In the genomic region with DNA sequence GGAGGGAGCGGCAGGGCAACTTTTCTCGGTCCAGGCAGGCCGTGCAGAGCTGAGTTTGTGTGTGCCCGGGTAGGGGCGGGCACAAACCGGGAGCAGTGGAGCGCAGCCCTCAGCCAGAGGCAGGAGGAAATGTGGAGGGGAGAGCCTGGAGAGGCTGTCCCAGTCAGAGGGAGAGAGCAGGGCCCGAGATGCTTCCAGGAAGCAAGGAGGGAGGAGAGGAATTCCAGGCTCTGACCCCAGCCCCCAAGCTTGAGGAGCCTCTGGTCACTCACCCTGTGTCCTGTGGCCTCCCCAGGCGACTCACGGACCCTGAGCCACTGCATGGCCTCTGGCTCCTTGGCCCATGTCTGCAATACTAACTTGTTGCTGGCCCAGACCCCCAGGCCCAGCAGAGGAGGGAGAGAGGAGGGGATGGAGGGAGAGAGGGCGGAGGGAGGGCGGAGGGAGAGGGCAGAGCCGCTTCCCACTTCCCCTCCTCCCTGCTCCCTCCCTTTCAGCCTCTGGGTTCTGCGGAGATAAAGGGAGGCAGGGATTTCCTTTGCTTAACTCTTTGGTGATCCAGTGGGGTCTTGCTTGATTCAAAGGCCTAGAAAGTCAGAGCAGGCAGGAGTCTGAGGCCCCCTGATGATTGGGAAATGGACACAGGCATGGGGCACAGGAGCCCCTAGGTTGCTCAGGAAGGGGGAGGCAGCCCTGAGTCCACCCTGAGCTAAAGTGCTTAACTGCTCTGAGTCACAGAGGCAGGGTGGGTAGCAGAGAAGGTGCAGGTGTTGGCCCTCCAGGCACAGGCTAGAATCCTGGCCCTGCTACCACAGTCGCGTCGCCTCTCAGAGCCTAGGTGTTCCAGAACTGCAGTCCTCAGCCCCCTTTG, we compare ENCODE assay signal across 8 cellular contexts. TPM values are rescaled to one million over a fixed set of nuclear protein-coding genes. Genes with fewer than 3 reads are reported as not detected.
DNase-seq lines count a peak whose midpoint lies in the region; ATAC-seq and TF ChIP-seq lines count a peak whose summit lies in the region.

A gene (minus strand): TSS at position 357 of the 871 bp plus-strand sequence. CDS start 34 bp downstream, at position 323.

- no peak for TF ChIP-seq POLR2A in tibial nerve (IDR thresholded peaks at IDR 0.05)

- no peaks in the 10 kb centered on the region for H3K9me3 Mint-ChIP-seq in activated naive CD4-positive, alpha-beta T cell treated with anti-CD3 and anti-CD28 coated beads for 36 hours

- ATAC-seq in GM21723 (IDR thresholded peaks at IDR 0.05; ENCODE audit: unreplicated experiment), result no peak

- peaks cover 29% of the 10 kb centered on the region for H3K4me1 Mint-ChIP-seq in activated naive CD4-positive, alpha-beta T cell treated with anti-CD3 and anti-CD28 coated beads for 36 hours (ENCODE audit: low read depth)

- no peak within 1 kb of the TSS for H3K4me3 Mint-ChIP-seq in activated naive CD4-positive, alpha-beta T cell treated with anti-CD3 and anti-CD28 coated beads for 36 hours

- no peak for TF ChIP-seq EP300 in tibial nerve (IDR thresholded peaks at IDR 0.05)

- peaks cover 0 to 35% (median 24%) of the 10 kb centered on the region in 4 donors for H3K4me1 ChIP-seq in tibial nerve

- no peaks in the 10 kb centered on the region for H3K27me3 ChIP-seq in tibial nerve

- 10 to 12% methylated on average over 15 to 17 of the region's 17 CpGs for WGBS in tibial nerve, 2 donors

- intact Hi-C loops in activated naive CD4-positive, alpha-beta T cell treated with anti-CD3 and anti-CD28 coated beads for 36 hours (cut with micrococcal nuclease), result no loop called here

- no peak for DNase-seq in activated naive CD4-positive, alpha-beta T cell treated with anti-CD3 and anti-CD28 coated beads for 36 hours
- no peak for DNase-seq in activated naive CD4-positive, alpha-beta T cell treated with anti-CD3 and anti-CD28 coated beads, Interleukin-2, amount 50 U/mL, for 16 hours
- DNase-seq in cerebellar cortex (ENCODE audit: low spot score) (peak; percentile 38), left kidney (ENCODE audit: low read depth, low spot score) (peak; percentile 96), tibial nerve (ENCODE audit: low spot score in 2 of 2) (no peak), HEK293T (ENCODE audit: extremely low spot score) (no peak)
- no peak for DNase-seq in NK-92 treated with Interleukin-12 subunit alpha and Interleukin-12 subunit beta, amount 100 ng/mL, for 24 hours (lab: John Stamatoyannopoulos, UW)

- no peak for TF ChIP-seq CTCF in tibial nerve (IDR thresholded peaks at IDR 0.05)

- peak within 1 kb of the TSS; percentile 14 to 49 (median 28) for H3K4me3 ChIP-seq in tibial nerve

- peaks cover 6% of the 10 kb centered on the region for H3K36me3 Mint-ChIP-seq in activated naive CD4-positive, alpha-beta T cell treated with anti-CD3 and anti-CD28 coated beads for 36 hours (ENCODE audit: low read depth)

- no peaks in the 10 kb centered on the region for H3K9me3 ChIP-seq in tibial nerve

- H3K27ac ChIP-seq in tibial nerve, result peak within 1 kb of the TSS; percentile 52 to 92 (median 70)

- CTCF ChIA-PET in activated naive CD4-positive, alpha-beta T cell treated with anti-CD3 and anti-CD28 coated beads for 36 hours (lab: Charles Lee), result no interaction called here
- CTCF ChIA-PET in HEK293T (lab: Yijun Ruan, JAX), result interaction anchor here (0.6 kb wide), 1 partner anchor 542 kb away, joined by 4 read pairs; no protein-coding TSS in a partner anchor

- peaks cover 0 to 13% (median 0%) of the 10 kb centered on the region in 3 donors for H3K36me3 ChIP-seq in tibial nerve

- H3K27me3 Mint-ChIP-seq in activated naive CD4-positive, alpha-beta T cell treated with anti-CD3 and anti-CD28 coated beads for 36 hours (ENCODE audit: low read depth), result no peaks in the 10 kb centered on the region

- POLR2A ChIA-PET in HEK293T (lab: Yijun Ruan, JAX), result interaction anchor here (1.3 kb wide), 1 partner anchor 10 kb away, joined by 4 read pairs; no protein-coding TSS in a partner anchor

- no peak within 1 kb of the TSS for H3K27ac Mint-ChIP-seq in activated naive CD4-positive, alpha-beta T cell treated with anti-CD3 and anti-CD28 coated beads for 36 hours

TF ChIP-seq in HEK293T, 16 proteins besides CTCF, POLR2A, EP300 and RAD21:
- TF ChIP-seq SUZ12 (IDR thresholded peaks at IDR 0.05) (no peak), FOXA1 (IDR thresholded peaks at IDR 0.05) (no peak), ARNT (IDR thresholded peaks at IDR 0.05) (no peak), LEF1 (IDR thresholded peaks at IDR 0.05; ENCODE audit: borderline replicate concordance) (no peak), FOXM1 (IDR thresholded peaks at IDR 0.05; ENCODE audit: borderline replicate concordance) (no peak), SP1 (IDR thresholded peaks at IDR 0.05) (no peak), ELF4 (IDR thresholded peaks at IDR 0.05) (no peak), BHLHE40 (IDR thresholded peaks at IDR 0.05; ENCODE audit: borderline replicate concordance) (no peak), L3MBTL2 (conservative IDR thresholded peaks at IDR 0.05) (no peak), FOXK2 (IDR thresholded peaks at IDR 0.05) (no peak), TARDBP (IDR thresholded peaks at IDR 0.05) (no peak), NFRKB (IDR thresholded peaks at IDR 0.05) (no peak), CTBP1 (IDR thresholded peaks at IDR 0.05; ENCODE audit: borderline replicate concordance) (no peak)

RNA-seq across cellular contexts. Expression of the gene that starts here (rescaled TPM):
- 10 to 100 TPM; 13.4 to 13.6 TPM for total RNA-seq in activated naive CD4-positive, alpha-beta T cell treated with anti-CD3 and anti-CD28 coated beads for 36 hours
- 1 to 10 TPM; 2.6 to 3.9 (median 3.4) TPM for total RNA-seq in tibial nerve

Comparison
In these comparisons a context has a peak if more than half of its experiments do, and no peak if none do; other contexts are left out.
1. DNase-seq: peak in cerebellar cortex (single experiment) and left kidney (single experiment); none in activated naive CD4-positive, alpha-beta T cell treated with anti-CD3 and anti-CD28 coated beads for 36 hours (single experiment), activated naive CD4-positive, alpha-beta T cell treated with anti-CD3 and anti-CD28 coated beads, Interleukin-2, amount 50 U/mL, for 16 hours (single experiment), tibial nerve (0 of 2), HEK293T (single experiment) and NK-92 treated with Interleukin-12 subunit alpha and Interleukin-12 subunit beta, amount 100 ng/mL, for 24 hours (single experiment).